Comparison of ENCODE assay signal across 8 cellular contexts in genomic region chr17:75036643-75037268, GRCh38. TPM values are rescaled to one million over a fixed set of nuclear protein-coding genes. Genes with fewer than 3 reads are reported as not detected.
DNase-seq lines count a peak whose midpoint lies in the region; ATAC-seq lines count a peak whose summit lies in the region.

No MANE protein-coding gene starts in this region.

- H3K36me3 Mint-ChIP-seq in activated naive CD4-positive, alpha-beta T cell treated with anti-CD3 and anti-CD28 coated beads, Interleukin-2, amount 50 U/mL, for 72 hours, result peaks cover 8 to 10% of the 10 kb centered on the region in 2 donors

- H3K27ac Mint-ChIP-seq in activated naive CD4-positive, alpha-beta T cell treated with anti-CD3 and anti-CD28 coated beads, Interleukin-2, amount 50 U/mL, for 72 hours, result peak overlapping the region; percentile 85 to 97

- ATAC-seq in activated naive CD4-positive, alpha-beta T cell treated with anti-CD3 and anti-CD28 coated beads, Interleukin-2, amount 50 U/mL, for 72 hours, result peak; percentile 36 to 64
- no peak for ATAC-seq in HG03280 (IDR thresholded peaks at IDR 0.05; ENCODE audit: unreplicated experiment)
- ATAC-seq in GM21576 (IDR thresholded peaks at IDR 0.05; ENCODE audit: unreplicated experiment), result no peak

- H3K9me3 Mint-ChIP-seq in activated naive CD4-positive, alpha-beta T cell treated with anti-CD3 and anti-CD28 coated beads, Interleukin-2, amount 50 U/mL, for 72 hours, result no peaks in the 10 kb centered on the region

- DNase-seq in ELR (ENCODE audit: low read depth) (peak; percentile 5), SHP77 (lab: John Stamatoyannopoulos, UW) (peak; percentile 95), hippocampal formation (lab: John Stamatoyannopoulos, UW) (peak; percentile 17 to 26), islet precursor cell (no peak)
- peak; percentile 62 to 66 for DNase-seq in activated naive CD4-positive, alpha-beta T cell treated with anti-CD3 and anti-CD28 coated beads, Interleukin-2, amount 50 U/mL, for 72 hours (ENCODE audit: low spot score in 2 of 2)
- peak; percentile 66 to 74 for DNase-seq in stimulated activated CD4-positive, alpha-beta T cell treated with anti-CD3 and anti-CD28 coated beads, Interleukin-15, amount 100 ng/mL, for 48 hours (ENCODE audit: low read depth in 2 of 2)

RNA-seq across cellular contexts. Expression of gene ATP5PD, which starts 10.0 kb away (rescaled TPM):
- 100 to 1,000 TPM; 193 to 218 TPM for total RNA-seq in activated naive CD4-positive, alpha-beta T cell treated with anti-CD3 and anti-CD28 coated beads, Interleukin-2, amount 50 U/mL, for 72 hours

RNA-seq across cellular contexts. Expression of gene KCTD2, which starts 10.3 kb away (rescaled TPM):
- 10 to 100 TPM; 17.4 to 19.4 TPM for total RNA-seq in activated naive CD4-positive, alpha-beta T cell treated with anti-CD3 and anti-CD28 coated beads, Interleukin-2, amount 50 U/mL, for 72 hours

RNA-seq across cellular contexts. Expression of gene MRPL58, which starts 24.3 kb away (rescaled TPM):
- 10 to 100 TPM; 29.8 to 48.1 TPM for total RNA-seq in activated naive CD4-positive, alpha-beta T cell treated with anti-CD3 and anti-CD28 coated beads, Interleukin-2, amount 50 U/mL, for 72 hours

RNA-seq across cellular contexts. Expression of gene CDR2L, which starts 49.3 kb away (rescaled TPM):
- 1 to 10 TPM; 1.5 TPM for total RNA-seq in activated naive CD4-positive, alpha-beta T cell treated with anti-CD3 and anti-CD28 coated beads, Interleukin-2, amount 50 U/mL, for 72 hours

RNA-seq across cellular contexts. Expression of gene SLC16A5, which starts 51.0 kb away (rescaled TPM):
- 10 to 100 TPM in 1 of 2 donors, 1 to 10 TPM in 1; 6.0 to 10.9 TPM for total RNA-seq in activated naive CD4-positive, alpha-beta T cell treated with anti-CD3 and anti-CD28 coated beads, Interleukin-2, amount 50 U/mL, for 72 hours

Comparison
In these comparisons a context has a peak if more than half of its experiments do, and no peak if none do; other contexts are left out.
1. ATAC-seq: peak in activated naive CD4-positive, alpha-beta T cell treated with anti-CD3 and anti-CD28 coated beads, Interleukin-2, amount 50 U/mL, for 72 hours (2 of 2); none in HG03280 (single experiment) and GM21576 (single experiment).